In genomic region chr3:61449327-61450040, GRCh38 we compare ENCODE assay signal across 26 cellular contexts.
DNase-seq lines count a peak whose midpoint lies in the region; ATAC-seq and TF ChIP-seq lines count a peak whose summit lies in the region.
"Had no signal": no experiment of that assay in that cellular context is flagged by ENCODE, and none has a peak within 500 bp of the region (broad histone marks: within the 10 kb centered on the region; RNA-seq: fewer than 3 reads in every experiment).

No MANE protein-coding gene starts in this region.

- no peak for ATAC-seq in gastrocnemius medialis
- no peak for ATAC-seq in activated CD4-positive, alpha-beta T cell treated with anti-CD3 and anti-CD28 coated beads for 36 hours
- no peak for ATAC-seq in activated T-helper 17 cell treated with anti-CD3 and anti-CD28 coated beads, Interleukin-2, amount 50 U/mL, for 72 hours (replicated peaks)
- ATAC-seq in body of pancreas, result no peak

- no peaks in the 10 kb centered on the region for H3K36me3 ChIP-seq in adipocyte (ENCODE audit: control insufficient read depth, insufficient read depth, low read length, severe bottlenecking)
- H3K36me3 ChIP-seq in gastrocnemius medialis, result no peaks in the 10 kb centered on the region
- H3K36me3 ChIP-seq in body of pancreas (replicated peaks in 1 of 2; ENCODE audit: insufficient read depth in 1 of 2, low read depth in 2 of 2), result no peaks in the 10 kb centered on the region
- H3K36me3 ChIP-seq: SJSA1 had no signal

- H3K27me3 ChIP-seq in adipocyte (replicated peaks; ENCODE audit: control insufficient read depth, insufficient read depth, low read length) (no peaks in the 10 kb centered on the region), gastrocnemius medialis (no peaks in the 10 kb centered on the region), body of pancreas (no peaks in the 10 kb centered on the region)
- H3K27me3 ChIP-seq: SJSA1 had no signal

- TF ChIP-seq POLR2A in gastrocnemius medialis (IDR thresholded peaks at IDR 0.05) (no peak), body of pancreas (IDR thresholded peaks at IDR 0.05) (no peak)

- peaks cover 73% of the 10 kb centered on the region for H3K4me1 ChIP-seq in adipocyte (ENCODE audit: control insufficient read depth, insufficient read depth, low read length)
- peaks cover 18 to 26% of the 10 kb centered on the region in 2 donors for H3K4me1 ChIP-seq in gastrocnemius medialis
- no peaks in the 10 kb centered on the region for H3K4me1 ChIP-seq in body of pancreas

- H3K36me3 Mint-ChIP-seq in activated CD4-positive, alpha-beta T cell treated with anti-CD3 and anti-CD28 coated beads for 36 hours (ENCODE audit: low read depth), result no peaks in the 10 kb centered on the region
- H3K36me3 Mint-ChIP-seq in activated T-helper 17 cell treated with anti-CD3 and anti-CD28 coated beads, Interleukin-2, amount 50 U/mL, for 72 hours (ENCODE audit: low read depth), result no peaks in the 10 kb centered on the region
- H3K36me3 Mint-ChIP-seq: CD4-positive, alpha-beta memory T cell; IgD-negative memory B cell had no signal

- no peaks in the 10 kb centered on the region for H3K9me3 Mint-ChIP-seq in activated CD4-positive, alpha-beta T cell treated with anti-CD3 and anti-CD28 coated beads for 36 hours (ENCODE audit: low read depth)
- no peaks in the 10 kb centered on the region for H3K9me3 Mint-ChIP-seq in activated T-helper 17 cell treated with anti-CD3 and anti-CD28 coated beads, Interleukin-2, amount 50 U/mL, for 72 hours

- H3K9me3 ChIP-seq in adipocyte (ENCODE audit: control insufficient read depth, low read length), result peaks cover 2% of the 10 kb centered on the region
- no peaks in the 10 kb centered on the region for H3K9me3 ChIP-seq in gastrocnemius medialis
- H3K9me3 ChIP-seq in body of pancreas, result no peaks in the 10 kb centered on the region
- H3K9me3 ChIP-seq: SJSA1 had no signal

- no peaks in the 10 kb centered on the region for H3K4me1 Mint-ChIP-seq in activated CD4-positive, alpha-beta T cell treated with anti-CD3 and anti-CD28 coated beads for 36 hours
- no peaks in the 10 kb centered on the region for H3K4me1 Mint-ChIP-seq in activated T-helper 17 cell treated with anti-CD3 and anti-CD28 coated beads, Interleukin-2, amount 50 U/mL, for 72 hours
- H3K4me1 Mint-ChIP-seq: CD4-positive, alpha-beta memory T cell; IgD-negative memory B cell had no signal

- no peak for TF ChIP-seq CTCF in gastrocnemius medialis (IDR thresholded peaks at IDR 0.05 in 4 of 5, conservative IDR thresholded peaks at IDR 0.05 in 1 of 5)
- no peak for TF ChIP-seq CTCF in body of pancreas (IDR thresholded peaks at IDR 0.05)

- 85 to 91% methylated on average over 3 of the region's 3 CpGs for WGBS in body of pancreas, 2 donors

- CTCF ChIA-PET in activated CD4-positive, alpha-beta T cell treated with anti-CD3 and anti-CD28 coated beads for 36 hours (lab: Charles Lee), result no interaction called here

- peaks cover 11% of the 10 kb centered on the region for H3K27me3 Mint-ChIP-seq in activated CD4-positive, alpha-beta T cell treated with anti-CD3 and anti-CD28 coated beads for 36 hours
- no peaks in the 10 kb centered on the region for H3K27me3 Mint-ChIP-seq in activated T-helper 17 cell treated with anti-CD3 and anti-CD28 coated beads, Interleukin-2, amount 50 U/mL, for 72 hours
- H3K27me3 Mint-ChIP-seq: CD4-positive, alpha-beta memory T cell; IgD-negative memory B cell had no signal

- intact Hi-C loops in gastrocnemius medialis (cut with DNase I; ENCODE audit: low total_unique reads), result loop anchor here (1.0 to 5.0 kb wide), 2 partner anchors 45 to 473 kb away; no protein-coding TSS in a partner anchor
- intact Hi-C loops in activated CD4-positive, alpha-beta T cell treated with anti-CD3 and anti-CD28 coated beads for 36 hours (cut with DNase I, micrococcal nuclease), result no loop called here
- intact Hi-C loops in body of pancreas (cut with DNase I), result no loop called here

- H3K4me3 ChIP-seq in adipocyte (ENCODE audit: low read length) (no peak overlapping the region), gastrocnemius medialis (no peak overlapping the region), body of pancreas (no peak overlapping the region)
- H3K4me3 ChIP-seq: PC-9, SJSA1 had no signal

- in situ Hi-C loops in gastrocnemius medialis (cut with MboI; ENCODE audit: low sequenced_read_pairs in 4 of 4), result no loop called here

- H3K27ac Mint-ChIP-seq in activated CD4-positive, alpha-beta T cell treated with anti-CD3 and anti-CD28 coated beads for 36 hours, result no peak overlapping the region
- H3K27ac Mint-ChIP-seq in activated T-helper 17 cell treated with anti-CD3 and anti-CD28 coated beads, Interleukin-2, amount 50 U/mL, for 72 hours, result no peak overlapping the region
- H3K27ac Mint-ChIP-seq: CD4-positive, alpha-beta memory T cell; IgD-negative memory B cell had no signal

- H3K27ac ChIP-seq in gastrocnemius medialis, result peak overlapping the region; percentile 1 to 80 (median 50)
- no peak overlapping the region for H3K27ac ChIP-seq in body of pancreas
- H3K27ac ChIP-seq: HL-60, KMS-11, PC-9, SJSA1 had no signal

- peak overlapping the region; percentile 11 for H3K9ac ChIP-seq in adipocyte (ENCODE audit: low read length)
- H3K9ac ChIP-seq: KMS-11 had no signal

- POLR2A ChIA-PET in activated CD4-positive, alpha-beta T cell treated with anti-CD3 and anti-CD28 coated beads for 36 hours (lab: Charles Lee), result no interaction called here

- H3K4me3 Mint-ChIP-seq in activated CD4-positive, alpha-beta T cell treated with anti-CD3 and anti-CD28 coated beads for 36 hours, result no peak overlapping the region
- H3K4me3 Mint-ChIP-seq in activated T-helper 17 cell treated with anti-CD3 and anti-CD28 coated beads, Interleukin-2, amount 50 U/mL, for 72 hours, result no peak overlapping the region
- H3K4me3 Mint-ChIP-seq: CD4-positive, alpha-beta memory T cell; IgD-negative memory B cell had no signal

- DNase-seq in ELF-1 (ENCODE audit: low read depth, low spot score) (peak; percentile 10), adipocyte (ENCODE audit: low read depth) (no peak), islet precursor cell (peak; percentile 52), gastrocnemius medialis (no peak), hepatic stellate cell (ENCODE audit: low spot score) (no peak), body of pancreas (no peak)
- no peak for DNase-seq in activated CD4-positive, alpha-beta T cell treated with anti-CD3 and anti-CD28 coated beads for 36 hours
- DNase-seq: C1 segment of cervical spinal cord; CD4-positive, alpha-beta memory T cell; DMS 273 treated with DMSO at 0.1 percent for 48 hours; DMS79; EL; GF-D8; NCI-H1092; NCI-H1436 treated with DMSO at 0.1 percent for 48 hours; NCI-H187 treated with DMSO at 0.1 percent for 48 hours; NCI-H446; NCI-H524 treated with DMSO at 0.1 percent for 48 hours; NCI-H82; NK-92 treated with Interleukin-12 subunit alpha and Interleukin-12 subunit beta, amount 100 ng/mL, for 24 hours; PC-9 had no signal

Comparison
In these comparisons a context has a peak if more than half of its experiments do, and no peak if none do; other contexts are left out.
1. DNase-seq: peak in ELF-1 (single experiment) and islet precursor cell (single experiment); none in adipocyte (single experiment), gastrocnemius medialis (0 of 2), hepatic stellate cell (single experiment), activated CD4-positive, alpha-beta T cell treated with anti-CD3 and anti-CD28 coated beads for 36 hours (single experiment) and body of pancreas (0 of 4).
2. H3K27ac ChIP-seq: peak in gastrocnemius medialis (4 of 4); none in body of pancreas (0 of 4).